ENCODE assay signal across 2 cellular contexts in genomic region chr12:106229036-106229591, GRCh38.
TF ChIP-seq lines count a peak whose summit lies in the region.

No MANE protein-coding gene starts in this region.

TF ChIP-seq in IMR-90, 13 proteins besides CTCF, POLR2A, EP300 and RAD21 (continued from another document):
- TF ChIP-seq ELK1 (IDR thresholded peaks at IDR 0.05; ENCODE audit: borderline replicate concordance, low read depth, low read length) (no peak), MXI1 (IDR thresholded peaks at IDR 0.05; ENCODE audit: borderline replicate concordance, low read depth, low read length) (no peak), MAFK (IDR thresholded peaks at IDR 0.05; ENCODE audit: low read depth, low read length) (no peak), NFE2L2 (IDR thresholded peaks at IDR 0.05; ENCODE audit: low read depth, low read length) (no peak), USF2 (IDR thresholded peaks at IDR 0.05; ENCODE audit: low read depth, low read length) (no peak), SMC3 (IDR thresholded peaks at IDR 0.05; ENCODE audit: low read depth, low read length) (no peak)
TF ChIP-seq in IMR-90: peak in this region for 0.

TF ChIP-seq in liver, 16 proteins besides CTCF, POLR2A, EP300 and RAD21 (continued from another document):
- no peak for TF ChIP-seq ZBTB33 (IDR thresholded peaks at IDR 0.05)
- no peak for TF ChIP-seq NR2F2 (IDR thresholded peaks at IDR 0.05)
- TF ChIP-seq REST (IDR thresholded peaks at IDR 0.05): no peak
- no peak for TF ChIP-seq ATF3 (IDR thresholded peaks at IDR 0.05)
- no peak for TF ChIP-seq EGR1 (IDR thresholded peaks at IDR 0.05; ENCODE audit: low read depth in 2 of 2)
- no peak for TF ChIP-seq HNF4G (IDR thresholded peaks at IDR 0.05)
- TF ChIP-seq MAX (IDR thresholded peaks at IDR 0.05): no peak
- no peak for TF ChIP-seq JUND (IDR thresholded peaks at IDR 0.05)
- TF ChIP-seq GABPA (IDR thresholded peaks at IDR 0.05 in 1 of 2, conservative IDR thresholded peaks at IDR 0.05 in 1 of 2): no peak
- peak; percentile 27 to 46 for TF ChIP-seq HNF4A (conservative IDR thresholded peaks at IDR 0.05)
- TF ChIP-seq RXRA (IDR thresholded peaks at IDR 0.05): peak in 1 of 2 donors; percentile 15
- no peak for TF ChIP-seq FOXA2 (IDR thresholded peaks at IDR 0.05)
- no peak for TF ChIP-seq FOXA1 (IDR thresholded peaks at IDR 0.05)
TF ChIP-seq in liver: peak in this region for 2.
